ENCODE assay signal across 20 cellular contexts in the genomic region with DNA sequence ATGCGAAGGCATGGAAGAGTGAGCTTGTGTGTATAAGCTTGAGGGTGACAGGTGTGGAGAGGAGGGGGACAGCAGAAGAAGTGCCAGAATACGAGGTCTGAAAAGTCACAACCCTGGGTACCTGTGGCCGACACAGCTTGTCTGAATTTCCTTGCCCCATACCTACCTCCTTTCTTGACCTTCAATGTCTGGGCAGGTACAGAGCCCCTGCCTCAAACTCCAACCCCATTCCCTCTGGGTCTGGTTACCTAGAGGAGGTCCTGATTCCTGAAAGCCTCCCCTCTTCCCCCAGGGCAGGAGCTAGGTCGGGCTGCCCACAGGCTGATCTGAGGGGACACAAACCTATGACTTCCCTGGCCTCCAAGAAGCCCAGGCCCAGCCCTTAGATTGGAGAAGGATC. TPM values are rescaled to one million over a fixed set of nuclear protein-coding genes. Genes with fewer than 3 reads are reported as not detected.
"Had no signal": no experiment of that assay in that cellular context is flagged by ENCODE, and none has a peak within 500 bp of the region (broad histone marks: within the 10 kb centered on the region; RNA-seq: fewer than 3 reads in every experiment).

No MANE protein-coding gene starts in this region.

- H3K4me3 ChIP-seq: body of pancreas, breast epithelium, Peyer's patch, SJSA1 had no signal

- H3K9me3 ChIP-seq: body of pancreas, breast epithelium, Peyer's patch, SJSA1, SK-N-SH had no signal

- H3K36me3 Mint-ChIP-seq: activated naive CD4-positive, alpha-beta T cell treated with anti-CD3 and anti-CD28 coated beads, Interleukin-2, amount 10 ng/mL, durations not matched to agents 7 days and 5 days; activated naive CD8-positive, alpha-beta T cell had no signal

- H3K4me1 Mint-ChIP-seq: activated T-helper 17 cell treated with anti-CD3 and anti-CD28 coated beads, Interleukin-2, amount 50 U/mL, for 72 hours had no signal

- H3K27me3 Mint-ChIP-seq: activated CD8-positive, alpha-beta T cell treated with anti-CD3 and anti-CD28 coated beads for 36 hours; activated naive CD8-positive, alpha-beta T cell; IgD-negative memory B cell had no signal

- H3K4me2 ChIP-seq: SK-N-SH had no signal

- H3K9me3 Mint-ChIP-seq: activated CD4-positive, alpha-beta T cell treated with anti-CD3 and anti-CD28 coated beads, Interleukin-2, amount 10 ng/mL, durations not matched to agents 24 days and 14 days; activated CD8-positive, alpha-beta T cell treated with anti-CD3 and anti-CD28 coated beads for 36 hours; activated naive CD4-positive, alpha-beta T cell treated with anti-CD3 and anti-CD28 coated beads, Interleukin-2, amount 10 ng/mL, durations not matched to agents 7 days and 5 days; activated T-cell treated with anti-CD3 and anti-CD28 coated beads, Interleukin-2, amount 50 U/mL, for 72 hours; activated T-helper 17 cell treated with anti-CD3 and anti-CD28 coated beads, Interleukin-2, amount 50 U/mL, for 72 hours; IgD-negative memory B cell; T-helper 1 cell treated with Interleukin-12 subunit alpha and Interleukin-12 subunit beta and Interleukin-4 antibody, amounts not matched to agents 30 μg/mL and 1 μg/mL, for 36 hours; T-helper 2 cell treated with Interferon-gamma antibody and Interleukin-4, amounts not matched to agents 5 μg/mL and 100 μg/mL, for 36 hours had no signal

- FAIRE-seq: astrocyte, TTC549 had no signal

- DNase-seq: NCI-H1417 treated with DMSO at 0.1 percent for 48 hours, NCI-H2081 treated with DMSO at 0.1 percent for 48 hours had no signal

- H3K27me3 ChIP-seq: body of pancreas, breast epithelium, Peyer's patch, SJSA1 had no signal

- H3K27ac ChIP-seq: SJSA1 had no signal

- H3K4me1 ChIP-seq: breast epithelium had no signal

- H3K9ac ChIP-seq: SK-N-SH had no signal

- H3K27ac Mint-ChIP-seq: activated CD4-positive, alpha-beta T cell treated with anti-CD3 and anti-CD28 coated beads, Interleukin-2, amount 10 ng/mL, durations not matched to agents 24 days and 14 days; activated CD8-positive, alpha-beta T cell treated with anti-CD3 and anti-CD28 coated beads for 36 hours; activated naive CD4-positive, alpha-beta T cell treated with anti-CD3 and anti-CD28 coated beads, Interleukin-2, amount 10 ng/mL, durations not matched to agents 7 days and 5 days; activated naive CD8-positive, alpha-beta T cell; activated T-helper 17 cell treated with anti-CD3 and anti-CD28 coated beads, Interleukin-2, amount 50 U/mL, for 72 hours; T-helper 2 cell treated with Interferon-gamma antibody and Interleukin-4, amounts not matched to agents 5 μg/mL and 100 μg/mL, for 36 hours had no signal

- H3K4me3 Mint-ChIP-seq: activated CD4-positive, alpha-beta T cell treated with anti-CD3 and anti-CD28 coated beads, Interleukin-2, amount 10 ng/mL, durations not matched to agents 24 days and 14 days; activated CD8-positive, alpha-beta T cell treated with anti-CD3 and anti-CD28 coated beads for 36 hours; activated naive CD4-positive, alpha-beta T cell treated with anti-CD3 and anti-CD28 coated beads, Interleukin-2, amount 10 ng/mL, durations not matched to agents 7 days and 5 days; activated naive CD8-positive, alpha-beta T cell; activated T-cell treated with anti-CD3 and anti-CD28 coated beads, Interleukin-2, amount 50 U/mL, for 72 hours; activated T-helper 17 cell treated with anti-CD3 and anti-CD28 coated beads, Interleukin-2, amount 50 U/mL, for 72 hours; T-helper 1 cell treated with Interleukin-12 subunit alpha and Interleukin-12 subunit beta and Interleukin-4 antibody, amounts not matched to agents 30 μg/mL and 1 μg/mL, for 36 hours; T-helper 2 cell treated with Interferon-gamma antibody and Interleukin-4, amounts not matched to agents 5 μg/mL and 100 μg/mL, for 36 hours had no signal

- H3K36me3 ChIP-seq: breast epithelium, Peyer's patch, SJSA1 had no signal

RNA-seq across cellular contexts. Expression of a gene that starts 39.4 kb away (rescaled TPM):
- total RNA-seq: activated CD4-positive, alpha-beta T cell treated with anti-CD3 and anti-CD28 coated beads, Interleukin-2, amount 10 ng/mL, durations not matched to agents 24 days and 14 days; activated CD8-positive, alpha-beta memory T cell treated with anti-CD3 and anti-CD28 coated beads for 36 hours; activated CD8-positive, alpha-beta T cell treated with anti-CD3 and anti-CD28 coated beads for 36 hours; activated T-cell treated with anti-CD3 and anti-CD28 coated beads, Interleukin-2, amount 50 U/mL, for 72 hours; activated T-helper 17 cell treated with anti-CD3 and anti-CD28 coated beads, Interleukin-2, amount 50 U/mL, for 72 hours; NCI-H460; SJSA1 had no signal
